In genomic region chr19:5850743-5851293, GRCh38 we compare ENCODE assay signal across 3 cellular contexts.
A peak's percentile ranks its signal among the peaks of the same experiment; 100 is the strongest.
TF ChIP-seq lines count a peak whose summit lies in the region.

No MANE protein-coding gene starts in this region.

TF ChIP-seq in A549, 52 proteins besides CTCF, POLR2A, EP300 and RAD21:
- TF ChIP-seq CEBPB (IDR thresholded peaks at IDR 0.05) (peak; percentile 60 to 85; a peak in 3 of 4 replicates), CHD4 (IDR thresholded peaks at IDR 0.05; ENCODE audit: borderline replicate concordance) (no peak)

TF ChIP-seq in K562, 482 proteins besides CTCF, POLR2A, EP300 and RAD21 (continues in another document):
- TF ChIP-seq ATF3 (IDR thresholded peaks at IDR 0.05) = peak; percentile 94
- no peak for TF ChIP-seq ATF3 (CRISPR knock-in tag; conservative IDR thresholded peaks at IDR 0.05)
- 0 out of 2 replicates have a peak, but pooled peaks have one; percentile 17 for TF ChIP-seq DPF2 (IDR thresholded peaks at IDR 0.05)
- TF ChIP-seq CEBPG (CRISPR knock-in tag; IDR thresholded peaks at IDR 0.05) = peak; percentile 87
- TF ChIP-seq CEBPG (tag; conservative IDR thresholded peaks at IDR 0.05 in 1 of 2, IDR thresholded peaks at IDR 0.05 in 1 of 2) = peak; percentile 88 to 97
- TF ChIP-seq MGA (IDR thresholded peaks at IDR 0.05) = no peak
- peak; percentile 45; the same call in 1 of the 2 replicates for TF ChIP-seq NFIC (IDR thresholded peaks at IDR 0.05)
- TF ChIP-seq ZNF384 (IDR thresholded peaks at IDR 0.05; ENCODE audit: low read depth, low read length) = peak; percentile 50; the same call in 1 of the 2 replicates
- 0 out of 2 replicates have a peak, but pooled peaks have one; percentile 35 for TF ChIP-seq IRF9 (tag; IDR thresholded peaks at IDR 0.05)
- TF ChIP-seq ATF7 (IDR thresholded peaks at IDR 0.05) = peak; percentile 55; the same call in 1 of the 2 replicates
- peak; percentile 50; the same call in 1 of the 2 replicates for TF ChIP-seq ZEB2 (IDR thresholded peaks at IDR 0.05)
- peak; percentile 24; the same call in 1 of the 2 replicates for TF ChIP-seq JUND (IDR thresholded peaks at IDR 0.05; ENCODE audit: borderline replicate concordance, low read depth, low read length)
- TF ChIP-seq JUND (tag; IDR thresholded peaks at IDR 0.05; ENCODE audit: borderline replicate concordance, low read depth, low read length) = no peak

TF ChIP-seq in liver, 16 proteins besides CTCF, POLR2A, EP300 and RAD21:
- TF ChIP-seq ATF3 (IDR thresholded peaks at IDR 0.05) (peak; percentile 63), RXRA (IDR thresholded peaks at IDR 0.05) (no peak), JUND (IDR thresholded peaks at IDR 0.05) (peak in 1 of 2 donors; percentile 10), ZBTB33 (IDR thresholded peaks at IDR 0.05) (no peak)
